In the genomic region with DNA sequence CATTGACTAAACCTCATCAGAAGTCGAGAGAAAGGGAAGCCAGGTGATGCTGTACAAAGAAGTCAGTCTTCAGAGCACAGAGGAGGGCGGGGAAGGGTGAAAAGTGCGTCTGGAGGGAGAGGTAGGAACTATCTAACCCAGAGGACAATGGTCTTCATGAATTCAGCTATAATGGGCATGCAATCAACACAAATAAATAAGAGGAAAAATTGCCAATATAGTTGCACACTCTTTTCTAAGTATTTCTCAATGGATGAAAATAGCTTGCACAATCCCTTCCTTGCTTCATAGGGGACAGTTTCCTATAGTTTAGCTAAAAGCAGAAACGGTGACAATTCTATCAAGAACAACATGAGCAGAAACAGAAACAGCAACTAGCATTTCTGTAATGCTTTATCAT, we compare ENCODE assay signal across 30 cellular contexts.
"Had no signal": no experiment of that assay in that cellular context is flagged by ENCODE, and none has a peak within 500 bp of the region (broad histone marks: within the 10 kb centered on the region; RNA-seq: fewer than 3 reads in every experiment).

No MANE protein-coding gene starts in this region.

- H3K4me3 ChIP-seq: cardiac muscle cell, K562, SJCRH30, SK-N-MC had no signal

- H3K27ac ChIP-seq: brain microvascular endothelial cell, cardiac muscle cell, SJCRH30, SK-N-MC, VCaP had no signal

- DNase-seq: activated B cell treated with CpG ODN at 0.5 μM for 24 hours; activated CD4-positive, alpha-beta memory T cell treated with anti-CD3 and anti-CD28 coated beads, Interleukin-2, amount 10 ng/mL, durations not matched to agents 7 days and 5 days; activated CD4-positive, alpha-beta T cell treated with anti-CD3 and anti-CD28 coated beads for 48 hours; activated CD4-positive, CD25-positive, alpha-beta regulatory T cell treated with anti-CD3 and anti-CD28 coated beads, Interleukin-2, amount 50 U/mL, for 72 hours; activated CD8-positive, alpha-beta memory T cell treated with anti-CD3 and anti-CD28 coated beads for 24 hours; activated CD8-positive, alpha-beta memory T cell treated with anti-CD3 and anti-CD28 coated beads, Interleukin-2, amount 10 ng/mL, durations not matched to agents 7 days and 5 days; activated CD8-positive, alpha-beta memory T cell treated with anti-CD3 and anti-CD28 coated beads, Interleukin-2, amount 50 U/mL, for 48 hours; activated effector memory CD4-positive, alpha-beta T cell treated with Interleukin-2 at 50 U/mL for 16 hours; activated naive CD4-positive, alpha-beta T cell treated with anti-CD3 and anti-CD28 coated beads, Interleukin-2, amount 10 ng/mL, durations not matched to agents 7 days and 5 days; activated naive CD8-positive, alpha-beta T cell treated with anti-CD3 and anti-CD28 coated beads for 36 hours; activated T-cell treated with anti-CD3 and anti-CD28 coated beads, Interleukin-2, amount 50 U/mL, for 48 hours; amniotic stem cell; aorta; brain microvascular endothelial cell; NCI-H1105; NCI-H1417 treated with DMSO at 0.1 percent for 48 hours; NCI-H187 treated with DMSO at 0.1 percent for 48 hours; NCI-H2081; NCI-H345; NCI-H524 treated with DMSO at 0.1 percent for 48 hours; SHP77; SJCRH30; T-cell; T-helper 2 cell; T-helper 9 cell had no signal

- ATAC-seq: activated CD8-positive, alpha-beta memory T cell treated with anti-CD3 and anti-CD28 coated beads, Interleukin-2, amount 10 ng/mL, durations not matched to agents 7 days and 5 days; K562; Panc1; T-cell had no signal

- H3K36me3 ChIP-seq: brain microvascular endothelial cell, cardiac muscle cell, SJCRH30 had no signal

- H3K9me3 ChIP-seq: SJCRH30 had no signal

- H3K4me1 ChIP-seq: SJCRH30 had no signal

- H3K27me3 ChIP-seq: brain microvascular endothelial cell, cardiac muscle cell, SJCRH30 had no signal
